In the genomic region with DNA sequence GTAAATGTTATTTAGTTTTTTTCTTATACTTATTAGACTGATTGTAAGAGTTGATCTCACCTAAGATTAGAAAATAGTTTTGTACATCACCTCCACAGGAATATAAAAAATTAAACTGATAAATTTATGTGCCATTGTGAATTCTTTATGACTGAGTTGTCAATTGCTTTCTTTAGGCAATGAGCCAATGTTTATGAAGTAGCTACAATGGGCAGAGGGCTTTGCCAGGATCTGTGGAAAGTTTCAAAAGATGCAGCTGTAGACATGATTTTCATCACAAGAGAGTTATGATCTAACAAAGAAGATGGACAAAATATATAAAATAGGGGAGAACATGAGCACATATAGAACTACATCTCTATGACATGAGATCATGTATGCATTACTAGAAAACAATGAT, we compare ENCODE assay signal across 17 cellular contexts. TPM values are rescaled to one million over a fixed set of nuclear protein-coding genes. Genes with fewer than 3 reads are reported as not detected.
A peak's percentile ranks its signal among the peaks of the same experiment; 100 is the strongest.
DNase-seq lines count a peak whose midpoint lies in the region; ATAC-seq, FAIRE-seq and TF ChIP-seq lines count a peak whose summit lies in the region.
"Had no signal": no experiment of that assay in that cellular context is flagged by ENCODE, and none has a peak within 500 bp of the region (broad histone marks: within the 10 kb centered on the region; RNA-seq: fewer than 3 reads in every experiment).

No MANE protein-coding gene starts in this region.

- FAIRE-seq in H54 (lab: Jason Lieb, UNC) (peak; percentile 81), endothelial cell of umbilical vein (lab: Jason Lieb, UNC) (peak; percentile 86), pancreas (lab: Jason Lieb, UNC) (no peak), GM19239 (lab: Jason Lieb, UNC) (no peak)
- FAIRE-seq: HTR-8/SVneo had no signal

- intact Hi-C loops in endothelial cell of umbilical vein (cut with micrococcal nuclease): loop anchor here (1.0 to 5.0 kb wide), 7 partner anchors 17 to 820 kb away; a partner anchor contains a TSS
- intact Hi-C loops in pancreas (cut with DNase I): no loop called here
- intact Hi-C loops in psoas muscle (cut with DNase I): no loop called here

- ATAC-seq in pancreas: no peak
- ATAC-seq in psoas muscle: no peak
- ATAC-seq: left colon had no signal

- peak overlapping the region; percentile 84 for H3K9ac ChIP-seq in endothelial cell of umbilical vein (replicated peaks; ENCODE audit: extremely low read depth, insufficient read depth, low read length)
- H3K9ac ChIP-seq: BLaER1 treated with 17β-estradiol and CSF1 and Interleukin-3, amounts not matched to agents 10 nM and 100 nM had no signal

- H3K36me3 ChIP-seq in endothelial cell of umbilical vein (ENCODE audit: control insufficient read depth in 2 of 2, extremely low read depth in 1 of 2, insufficient read depth in 2 of 2, low read length in 2 of 2) (no peaks in the 10 kb centered on the region), osteoblast (ENCODE audit: insufficient read depth, low read length) (no peaks in the 10 kb centered on the region), pancreas (no peaks in the 10 kb centered on the region), psoas muscle (ENCODE audit: insufficient read depth in 1 of 2, low read depth in 1 of 2) (no peaks in the 10 kb centered on the region)
- H3K36me3 ChIP-seq: BLaER1 treated with 17β-estradiol and CSF1 and Interleukin-3, amounts not matched to agents 10 nM and 100 nM; thoracic aorta had no signal

- H3K9me1 ChIP-seq in endothelial cell of umbilical vein (replicated peaks; ENCODE audit: control insufficient read depth, extremely low read depth, insufficient read depth, low read length): no peaks in the 10 kb centered on the region

- H3K27me3 ChIP-seq in endothelial cell of umbilical vein (ENCODE audit: control insufficient read depth in 2 of 2, insufficient read depth in 2 of 2, low read length in 2 of 2): no peaks in the 10 kb centered on the region
- H3K27me3 ChIP-seq in osteoblast (ENCODE audit: insufficient read depth, low read length): no peaks in the 10 kb centered on the region
- H3K27me3 ChIP-seq in pancreas: no peaks in the 10 kb centered on the region
- no peaks in the 10 kb centered on the region for H3K27me3 ChIP-seq in psoas muscle (ENCODE audit: insufficient read depth in 3 of 3, low read length in 2 of 3)
- H3K27me3 ChIP-seq: BLaER1 treated with 17β-estradiol and CSF1 and Interleukin-3, amounts not matched to agents 10 nM and 100 nM had no signal

- H3K4me1 ChIP-seq in endothelial cell of umbilical vein (ENCODE audit: control insufficient read depth, extremely low read depth, insufficient read depth, low read length): peaks cover 57% of the 10 kb centered on the region
- H3K4me1 ChIP-seq in osteoblast (ENCODE audit: insufficient read depth, low read length): peaks cover 70% of the 10 kb centered on the region
- H3K4me1 ChIP-seq in pancreas: no peaks in the 10 kb centered on the region
- H3K4me1 ChIP-seq in psoas muscle: no peaks in the 10 kb centered on the region
- H3K4me1 ChIP-seq: BLaER1 treated with 17β-estradiol and CSF1 and Interleukin-3, amounts not matched to agents 10 nM and 100 nM had no signal

- no peaks in the 10 kb centered on the region for H3K79me2 ChIP-seq in endothelial cell of umbilical vein (ENCODE audit: control insufficient read depth, insufficient read depth, low read length)
- H3K79me2 ChIP-seq in osteoblast (ENCODE audit: insufficient read depth, low read length): no peaks in the 10 kb centered on the region

- POLR2A ChIA-PET in endothelial cell of umbilical vein (lab: Charles Lee): interaction anchor here (0.7 kb wide), 1 partner anchor 18 kb away, joined by 3 read pairs; no protein-coding TSS in a partner anchor

- H3K4me2 ChIP-seq in endothelial cell of umbilical vein (ENCODE audit: insufficient read depth, low read length): peak overlapping the region; percentile 85
- peak overlapping the region; percentile 3 for H3K4me2 ChIP-seq in osteoblast (ENCODE audit: insufficient read depth, low read length)
- H3K4me2 ChIP-seq: BLaER1 treated with 17β-estradiol and CSF1 and Interleukin-3, amounts not matched to agents 10 nM and 100 nM had no signal

- H4K20me1 ChIP-seq in endothelial cell of umbilical vein (replicated peaks; ENCODE audit: control insufficient read depth, extremely low read depth, insufficient read depth, low read length): no peaks in the 10 kb centered on the region
- no peaks in the 10 kb centered on the region for H4K20me1 ChIP-seq in osteoblast (ENCODE audit: insufficient read depth, low read length)
- H4K20me1 ChIP-seq: BLaER1 treated with 17β-estradiol and CSF1 and Interleukin-3, amounts not matched to agents 10 nM and 100 nM had no signal

- BruUV-seq in endothelial cell of umbilical vein (replicated peaks; lab: Mats Ljungman, UMichigan): TSS peak; percentile 32

- H2AFZ ChIP-seq in endothelial cell of umbilical vein (ENCODE audit: low read depth, low read length) (no peak overlapping the region), osteoblast (ENCODE audit: low read length) (no peak overlapping the region)

- CTCF ChIA-PET in endothelial cell of umbilical vein (lab: Charles Lee): interaction anchor here (0.7 to 1.8 kb wide), 6 partner anchors 15 to 110 kb away, joined by 3 to 6 read pairs (median 4); no protein-coding TSS in a partner anchor

- TF ChIP-seq POLR2A in H54 (IDR thresholded peaks at IDR 0.05; ENCODE audit: low read depth, low read length) (no peak), endothelial cell of umbilical vein (IDR thresholded peaks at IDR 0.05; ENCODE audit: low read depth, low read length) (no peak)

- H3K4me3 ChIP-seq in endothelial cell of umbilical vein (replicated peaks in 1 of 3; ENCODE audit: insufficient read depth in 1 of 3, low read depth in 1 of 3, low read length in 3 of 3) (no peak overlapping the region), osteoblast (ENCODE audit: insufficient read depth, low read length) (no peak overlapping the region), pancreas (no peak overlapping the region), psoas muscle (no peak overlapping the region)
- H3K4me3 ChIP-seq: BLaER1 treated with 17β-estradiol and CSF1 and Interleukin-3, amounts not matched to agents 10 nM and 100 nM; SK-N-MC; thoracic aorta had no signal

- no peaks in the 10 kb centered on the region for H3K9me3 ChIP-seq in endothelial cell of umbilical vein (replicated peaks; ENCODE audit: control insufficient read depth, insufficient read depth, low read length)
- no peaks in the 10 kb centered on the region for H3K9me3 ChIP-seq in osteoblast (ENCODE audit: low read depth, low read length)
- no peaks in the 10 kb centered on the region for H3K9me3 ChIP-seq in pancreas
- H3K9me3 ChIP-seq in psoas muscle: no peaks in the 10 kb centered on the region
- H3K9me3 ChIP-seq: BLaER1 treated with 17β-estradiol and CSF1 and Interleukin-3, amounts not matched to agents 10 nM and 100 nM; thoracic aorta had no signal

- DNase-seq in H54 (ENCODE audit: insufficient read length, low spot score): no peak
- DNase-seq in RPMI7951 (ENCODE audit: low read depth): peak; percentile 52
- DNase-seq in endothelial cell of umbilical vein (ENCODE audit: low read depth, low spot score): peak; percentile 89
- DNase-seq in osteoblast (ENCODE audit: insufficient read length, low spot score, missing footprints): no peak
- DNase-seq in pancreas: no peak
- no peak for DNase-seq in psoas muscle
- DNase-seq in GM19239 (ENCODE audit: insufficient read length, low spot score): no peak
- no peak for DNase-seq in NCI-H748 treated with DMSO at 0.1 percent for 48 hours (lab: John Stamatoyannopoulos, UW)
- DNase-seq: activated CD4-positive, alpha-beta T cell treated with anti-CD3 and anti-CD28 coated beads, Interleukin-2, amount 50 U/mL, for 48 hours; anterior cingulate cortex; left colon; MM.1S; stimulated activated CD4-positive, alpha-beta T cell treated with anti-CD3 and anti-CD28 coated beads, Interleukin-1b, Interleukin-23, amount 100 ng/mL, for 48 hours had no signal

- dilution Hi-C loops in endothelial cell of umbilical vein (cut with MboI; ENCODE audit: extremely low pct_ligation_motif_present, low sequenced_read_pairs): no loop called here

- TF ChIP-seq CTCF in endothelial cell of umbilical vein (IDR thresholded peaks at IDR 0.05; ENCODE audit: extremely low read depth in 1 of 2, insufficient read depth in 1 of 2, low read depth in 1 of 2, low read length in 2 of 2) (no peak), osteoblast (IDR thresholded peaks at IDR 0.05; ENCODE audit: extremely low read depth, low read depth, low read length) (no peak), pancreas (IDR thresholded peaks at IDR 0.05) (no peak), psoas muscle (IDR thresholded peaks at IDR 0.05) (no peak)

- H3K27ac ChIP-seq in endothelial cell of umbilical vein (ENCODE audit: insufficient read depth, low read depth, low read length) (peak overlapping the region; percentile 96), osteoblast (ENCODE audit: low read depth, low read length) (peak overlapping the region; percentile 83), pancreas (no peak overlapping the region), psoas muscle (no peak overlapping the region)
- H3K27ac ChIP-seq: BLaER1 treated with 17β-estradiol and CSF1 and Interleukin-3, amounts not matched to agents 10 nM and 100 nM; SK-N-MC; thoracic aorta had no signal

TF ChIP-seq in endothelial cell of umbilical vein, 7 proteins besides CTCF, POLR2A, EP300 and RAD21:
- no peak for TF ChIP-seq EZH2 (IDR thresholded peaks at IDR 0.05; ENCODE audit: borderline replicate concordance, low read depth, low read length, severe bottlenecking)
- TF ChIP-seq, protein P1, sequence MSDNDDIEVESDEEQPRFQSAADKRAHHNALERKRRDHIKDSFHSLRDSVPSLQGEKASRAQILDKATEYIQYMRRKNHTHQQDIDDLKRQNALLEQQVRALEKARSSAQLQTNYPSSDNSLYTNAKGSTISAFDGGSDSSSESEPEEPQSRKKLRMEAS (IDR thresholded peaks at IDR 0.05; ENCODE audit: insufficient read depth, insufficient read length): no peak
- TF ChIP-seq FOS (IDR thresholded peaks at IDR 0.05; ENCODE audit: borderline replicate concordance, insufficient read depth, low read length): peak; percentile 28

RNA-seq across cellular contexts. Expression of a gene that starts 55.3 kb away (rescaled TPM):
- 19.1 and 26.3 TPM in 2 replicates for total RNA-seq in RPMI7951 (2014; rRNA removed; shearing (Covaris generic))
- total RNA-seq in endothelial cell of umbilical vein (19.8 and 24.4 TPM in 2 replicates), osteoblast (13.4 and 16.5 TPM in 2 replicates), pancreas (under 1 TPM in 5 of 6 donors, not detected in 1; 0.20 to 0.73 (median 0.28) TPM), psoas muscle (under 1 TPM in 2 of 4 donors, not detected in 2; 0.14 to 0.76 TPM)
- polyA plus RNA-seq in endothelial cell of umbilical vein (3.6 and 4.7 TPM in 2 replicates), pancreas (under 1 TPM in 1 of 2 donors, not detected in 1; 0.08 TPM), psoas muscle (under 1 TPM in 2 of 3 donors, not detected in 1; 0.03 to 0.04 TPM)
- polyA plus RNA-seq in endothelial cell of umbilical vein (2011; cell fraction: cytosol; rRNA removed): 5.2 and 6.3 TPM in 2 replicates
- polyA plus RNA-seq in endothelial cell of umbilical vein (2011; cell fraction: nucleus; rRNA removed): 18.7 and 23.5 TPM in 2 replicates
- polyA plus RNA-seq in endothelial cell of umbilical vein (2012): 4.5 and 9.6 TPM in 2 replicates
- 7.0 and 7.9 TPM in 2 replicates for polyA minus RNA-seq in endothelial cell of umbilical vein
- 23.0 TPM for polyA minus RNA-seq in endothelial cell of umbilical vein (2011; cell fraction: cytosol; rRNA and poly(A)+ RNA removed)
- 20.1 and 29.1 TPM in 2 replicates for polyA minus RNA-seq in endothelial cell of umbilical vein (2011; cell fraction: nucleus; rRNA and poly(A)+ RNA removed)
- total RNA-seq: thoracic aorta had no signal

Comparison
In these comparisons a context has a peak if more than half of its experiments do, and no peak if none do; other contexts are left out.
1. DNase-seq: peak in RPMI7951 (single experiment) and endothelial cell of umbilical vein (single experiment); none in H54 (single experiment), osteoblast (single experiment), pancreas (0 of 6), psoas muscle (0 of 2), GM19239 (single experiment) and NCI-H748 treated with DMSO at 0.1 percent for 48 hours (single experiment).
2. H3K27ac ChIP-seq: peak in endothelial cell of umbilical vein (single experiment) and osteoblast (single experiment); none in pancreas (0 of 4) and psoas muscle (single experiment).